19 cellular contexts compared by ENCODE assay signal in genomic region chr14:33678012-33678411, GRCh38.
DNase-seq lines count a peak whose midpoint lies in the region; ATAC-seq lines count a peak whose summit lies in the region.
"Had no signal": no experiment of that assay in that cellular context is flagged by ENCODE, and none has a peak within 500 bp of the region (broad histone marks: within the 10 kb centered on the region; RNA-seq: fewer than 3 reads in every experiment).

No MANE protein-coding gene starts in this region.

- no peak overlapping the region for H3K27ac Mint-ChIP-seq in effector memory CD8-positive, alpha-beta T cell
- H3K27ac Mint-ChIP-seq: CD4-positive, CD25-positive, alpha-beta regulatory T cell; CD8-positive, alpha-beta memory T cell; H9 had no signal

- peak overlapping the region; percentile 67 for H3K4me2 ChIP-seq in Karpas-422 (ENCODE audit: low read depth, low read length, poor library complexity, severe bottlenecking)
- no peak overlapping the region for H3K4me2 ChIP-seq in mesendoderm (ENCODE audit: low read length)
- H3K4me2 ChIP-seq: BLaER1 treated with 17β-estradiol and CSF1 and Interleukin-3, amounts not matched to agents 10 nM and 100 nM had no signal

- no peaks in the 10 kb centered on the region for H3K79me2 ChIP-seq in Karpas-422 (ENCODE audit: low read length)
- no peaks in the 10 kb centered on the region for H3K79me2 ChIP-seq in mesendoderm (ENCODE audit: control insufficient read depth, insufficient read depth, low read length)

- H3K9me3 Mint-ChIP-seq in effector memory CD8-positive, alpha-beta T cell: peaks cover 6 to 10% of the 10 kb centered on the region in 2 donors
- H3K9me3 Mint-ChIP-seq: CD4-positive, CD25-positive, alpha-beta regulatory T cell; H9 had no signal

- no peak for ATAC-seq in effector memory CD8-positive, alpha-beta T cell (replicated peaks)
- ATAC-seq: GM12878, HepG2 had no signal

- no peak overlapping the region for H4K5ac ChIP-seq in mesendoderm (ENCODE audit: low read length)

- H3K79me1 ChIP-seq in mesendoderm (ENCODE audit: low read length): no peaks in the 10 kb centered on the region

- no peak overlapping the region for H3K56ac ChIP-seq in mesendoderm (ENCODE audit: low read length)

- H3K4me3 Mint-ChIP-seq in effector memory CD8-positive, alpha-beta T cell: no peak overlapping the region
- H3K4me3 Mint-ChIP-seq: CD4-positive, CD25-positive, alpha-beta regulatory T cell; CD8-positive, alpha-beta memory T cell; H9 had no signal

- H3K9me2 ChIP-seq in Karpas-422 (replicated peaks; ENCODE audit: insufficient read depth, low read length): no peaks in the 10 kb centered on the region

- H3K23ac ChIP-seq in mesendoderm (ENCODE audit: low read length): no peak overlapping the region

- H3K36me3 Mint-ChIP-seq in effector memory CD8-positive, alpha-beta T cell (ENCODE audit: insufficient read depth): no peaks in the 10 kb centered on the region
- H3K36me3 Mint-ChIP-seq: CD4-positive, CD25-positive, alpha-beta regulatory T cell; CD8-positive, alpha-beta memory T cell had no signal

- peaks cover 98% of the 10 kb centered on the region for H3K4me1 ChIP-seq in Karpas-422 (ENCODE audit: low read length)
- H3K4me1 ChIP-seq in mesendoderm (ENCODE audit: control insufficient read depth, low read depth, low read length): peaks cover 2% of the 10 kb centered on the region
- H3K4me1 ChIP-seq: BLaER1 treated with 17β-estradiol and CSF1 and Interleukin-3, amounts not matched to agents 10 nM and 100 nM had no signal

- no peaks in the 10 kb centered on the region for H3K9me3 ChIP-seq in Karpas-422 (ENCODE audit: low read length)
- H3K9me3 ChIP-seq: BLaER1 treated with 17β-estradiol and CSF1 and Interleukin-3, amounts not matched to agents 10 nM and 100 nM had no signal

- no peaks in the 10 kb centered on the region for H4K20me1 ChIP-seq in Karpas-422 (ENCODE audit: insufficient read depth, low read depth, low read length)
- H4K20me1 ChIP-seq: BLaER1 treated with 17β-estradiol and CSF1 and Interleukin-3, amounts not matched to agents 10 nM and 100 nM had no signal

- no peak overlapping the region for H2BK120ac ChIP-seq in mesendoderm (ENCODE audit: low read depth, low read length)

- H3K36me3 ChIP-seq in Karpas-422 (ENCODE audit: insufficient read depth, low read length) (no peaks in the 10 kb centered on the region; the same call in 1 of the 2 replicates), mesendoderm (ENCODE audit: control insufficient read depth, insufficient read depth, low read length) (no peaks in the 10 kb centered on the region)
- H3K36me3 ChIP-seq: BLaER1 treated with 17β-estradiol and CSF1 and Interleukin-3, amounts not matched to agents 10 nM and 100 nM had no signal

- peak overlapping the region; percentile 39; the same call in 1 of the 2 replicates for H2AFZ ChIP-seq in Karpas-422 (ENCODE audit: low read length)

- no peak overlapping the region for H3K4me3 ChIP-seq in Karpas-422 (ENCODE audit: low read length)
- H3K4me3 ChIP-seq in mesendoderm (ENCODE audit: low read length): no peak overlapping the region
- H3K4me3 ChIP-seq: BLaER1 treated with 17β-estradiol and CSF1 and Interleukin-3, amounts not matched to agents 10 nM and 100 nM; GM12878 had no signal

- peak; percentile 58 for DNase-seq in Karpas-422
- DNase-seq in SK-N-DZ (ENCODE audit: low spot score): peak; percentile 40
- DNase-seq in mesendoderm: peak; percentile 9
- no peak for DNase-seq in effector memory CD8-positive, alpha-beta T cell
- DNase-seq in activated CD4-positive, alpha-beta T cell treated with anti-CD3 and anti-CD28 coated beads, Interleukin-2, amount 50 U/mL, for 1 hour: no peak
- DNase-seq in CD1c-positive myeloid dendritic cell (ENCODE audit: extremely low spot score): no peak
- no peak for DNase-seq in activated CD4-positive, alpha-beta T cell treated with anti-CD3 and anti-CD28 coated beads, Interleukin-2, amount 50 U/mL, for 48 hours
- DNase-seq: 8988T; CD4-positive, CD25-positive, alpha-beta regulatory T cell; CD8-positive, alpha-beta memory T cell; COR-L47; DMS 273 treated with DMSO at 0.1 percent for 48 hours; DMS53; DND-41; EL; H9 had no signal

- H3K27me3 ChIP-seq in Karpas-422 (ENCODE audit: low read length) (no peaks in the 10 kb centered on the region), mesendoderm (ENCODE audit: insufficient read depth, low read length, poor library complexity) (no peaks in the 10 kb centered on the region)
- H3K27me3 ChIP-seq: BLaER1 treated with 17β-estradiol and CSF1 and Interleukin-3, amounts not matched to agents 10 nM and 100 nM had no signal

- no peak overlapping the region for H3K4ac ChIP-seq in mesendoderm (ENCODE audit: low read depth, low read length)

- H2AK5ac ChIP-seq in mesendoderm (ENCODE audit: low read length): no peak overlapping the region

- WGBS in mesendoderm (ENCODE audit: extremely low coverage, insufficient coverage, low lambda C conversion rate): no CpG with 5 or more reads among the region's 5 CpGs

- H3K27ac ChIP-seq in Karpas-422 (ENCODE audit: low read length) (peak overlapping the region; percentile 87), mesendoderm (ENCODE audit: low read depth, low read length) (no peak overlapping the region)
- H3K27ac ChIP-seq: BLaER1 treated with 17β-estradiol and CSF1 and Interleukin-3, amounts not matched to agents 10 nM and 100 nM had no signal

- no peak overlapping the region for H2BK5ac ChIP-seq in mesendoderm (ENCODE audit: low read length)

- H3K27me3 Mint-ChIP-seq in effector memory CD8-positive, alpha-beta T cell: no peaks in the 10 kb centered on the region
- H3K27me3 Mint-ChIP-seq: CD4-positive, CD25-positive, alpha-beta regulatory T cell; CD8-positive, alpha-beta memory T cell had no signal

- no peak overlapping the region for H3K18ac ChIP-seq in mesendoderm (ENCODE audit: low read length)

- peak overlapping the region; percentile 67 for H3K9ac ChIP-seq in Karpas-422 (ENCODE audit: low read length)
- H3K9ac ChIP-seq in mesendoderm (ENCODE audit: low read length): no peak overlapping the region
- H3K9ac ChIP-seq: BLaER1 treated with 17β-estradiol and CSF1 and Interleukin-3, amounts not matched to agents 10 nM and 100 nM had no signal

- H4K8ac ChIP-seq in mesendoderm (ENCODE audit: low read depth, low read length): no peak overlapping the region

- H3K4me1 Mint-ChIP-seq in effector memory CD8-positive, alpha-beta T cell (ENCODE audit: low read depth in 2 of 2): no peaks in the 10 kb centered on the region
- H3K4me1 Mint-ChIP-seq: CD4-positive, CD25-positive, alpha-beta regulatory T cell; CD8-positive, alpha-beta memory T cell had no signal

- no peak overlapping the region for H2BK15ac ChIP-seq in mesendoderm (replicated peaks; ENCODE audit: low read depth)

Comparison
In these comparisons a context has a peak if more than half of its experiments do, and no peak if none do; other contexts are left out.
1. DNase-seq: peak in Karpas-422 (single experiment), SK-N-DZ (single experiment) and mesendoderm (single experiment); none in effector memory CD8-positive, alpha-beta T cell (0 of 3), activated CD4-positive, alpha-beta T cell treated with anti-CD3 and anti-CD28 coated beads, Interleukin-2, amount 50 U/mL, for 1 hour (single experiment), CD1c-positive myeloid dendritic cell (single experiment) and activated CD4-positive, alpha-beta T cell treated with anti-CD3 and anti-CD28 coated beads, Interleukin-2, amount 50 U/mL, for 48 hours (0 of 2).